ENCODE assay signal across 13 cellular contexts in the genomic region with DNA sequence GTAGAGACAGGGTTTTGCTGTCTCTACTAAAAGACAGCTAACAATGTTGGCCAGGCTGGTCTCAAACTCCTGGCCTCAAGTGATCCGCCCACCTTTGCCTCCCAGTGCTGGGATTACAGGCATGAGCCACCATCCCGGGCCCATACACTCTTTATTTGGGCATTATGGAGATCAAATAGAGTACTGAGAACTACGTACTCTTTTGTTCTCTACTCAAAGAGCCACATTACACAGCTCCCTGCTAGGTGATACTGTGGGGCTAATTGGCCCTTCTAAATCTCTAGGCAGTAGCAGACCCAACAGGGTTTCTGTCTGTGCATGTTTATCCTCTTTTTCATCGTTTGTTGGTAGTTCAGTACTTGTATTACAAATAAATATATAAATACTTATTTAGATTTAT. TPM values are rescaled to one million over a fixed set of nuclear protein-coding genes. Genes with fewer than 3 reads are reported as not detected.
A peak's percentile ranks its signal among the peaks of the same experiment; 100 is the strongest.
DNase-seq lines count a peak whose midpoint lies in the region; ATAC-seq, FAIRE-seq and TF ChIP-seq lines count a peak whose summit lies in the region.
"Had no signal": no experiment of that assay in that cellular context is flagged by ENCODE, and none has a peak within 500 bp of the region (broad histone marks: within the 10 kb centered on the region; RNA-seq: fewer than 3 reads in every experiment).

No MANE protein-coding gene starts in this region.

- H2BK5ac ChIP-seq in H1 (ENCODE audit: low read depth, low read length) = no peak overlapping the region; the same call in 1 of the 2 replicates

- H3K4me1 ChIP-seq in H1 (replicated peaks in 1 of 4; ENCODE audit: control insufficient read depth in 3 of 4, insufficient read depth in 4 of 4, low read length in 3 of 4) (peaks cover 0 to 7% (median 2%) of the 10 kb centered on the region in 4 experiments; a peak in 3 of 7 replicates), thyroid gland (no peaks in the 10 kb centered on the region)

- no peak overlapping the region for H4K91ac ChIP-seq in H1 (replicated peaks; ENCODE audit: insufficient read length, low read length)

- no peak for TF ChIP-seq RAD21 in H1 (IDR thresholded peaks at IDR 0.05 in 1 of 2, conservative IDR thresholded peaks at IDR 0.05 in 1 of 2; ENCODE audit: low read depth in 2 of 2, low read length in 2 of 2)

- no peak for TF ChIP-seq POLR2A in H1 (IDR thresholded peaks at IDR 0.05; ENCODE audit: control extremely low read depth in 1 of 2, low read depth in 2 of 2, low read length in 2 of 2)
- TF ChIP-seq POLR2A in thyroid gland (IDR thresholded peaks at IDR 0.05) = no peak

- no peak overlapping the region for H3K4ac ChIP-seq in H1 (replicated peaks; ENCODE audit: insufficient read length, low read depth, low read length)

- H3K9me3 ChIP-seq in H1 (ENCODE audit: insufficient read depth in 2 of 2, low read depth in 1 of 2, low read length in 1 of 2) (no peaks in the 10 kb centered on the region), thyroid gland (no peaks in the 10 kb centered on the region)

- WGBS in H1 (ENCODE audit: extremely low coverage in 1 of 2, insufficient coverage in 1 of 2, insufficient read length in 1 of 2, insufficient replicate concordance in 2 of 2, low coverage in 1 of 2, low lambda C conversion rate in 2 of 2, missing lambda C conversion rate in 1 of 2), 2 experiments = 84% methylated on average over 4 of the region's 4 CpGs; no CpG with 5 or more reads in 1 of the 2 experiments
- WGBS in thyroid gland, 2 donors = 87 to 92% methylated on average over 4 of the region's 4 CpGs

- H3K56ac ChIP-seq in H1 (replicated peaks; ENCODE audit: insufficient read length, low read depth, low read length) = no peak overlapping the region

- H3K9ac ChIP-seq in H1 (replicated peaks in 1 of 4; ENCODE audit: extremely low read depth in 1 of 4, low read depth in 3 of 4, low read length in 3 of 4) = no peak overlapping the region

- intact Hi-C loops in thyroid gland (cut with DNase I) = no loop called here

- DNase-seq in NCI-H2029 treated with DMSO at 0.1 percent for 48 hours (lab: John Stamatoyannopoulos, UW) = peak; percentile 39
- no peak for DNase-seq in NCI-H2029 (lab: John Stamatoyannopoulos, UW)
- peak; percentile 4 for DNase-seq in COLO668 (lab: John Stamatoyannopoulos, UW; ENCODE audit: unreplicated experiment)
- DNase-seq in NCI-H345 (lab: John Stamatoyannopoulos, UW) = peak; percentile 45
- DNase-seq in H1 (ENCODE audit: low read depth in 1 of 2, low spot score in 2 of 2) = no peak
- no peak for DNase-seq in activated CD4-positive, alpha-beta T cell treated with anti-CD3 and anti-CD28 coated beads for 1 hour
- no peak for DNase-seq in thyroid gland
- DNase-seq: CD8-positive, alpha-beta T cell; H7 had no signal

- no peak overlapping the region for H3K4me2 ChIP-seq in H1 (ENCODE audit: insufficient read depth in 1 of 2, low read depth in 2 of 2, low read length in 2 of 2)

- H3K23me2 ChIP-seq in H1 (ENCODE audit: low read depth, low read length) = no peaks in the 10 kb centered on the region; the same call in 1 of the 2 replicates

- no peak overlapping the region for H3K18ac ChIP-seq in H1 (ENCODE audit: extremely low read depth, low read length)

- CTCF ChIA-PET in H1 (lab: Charles Lee; ENCODE audit: partially characterized antibody) = interaction anchor here (0.7 to 2.0 kb wide), 5 partner anchors 9 to 66 kb away, joined by 3 to 6 read pairs (median 3); no protein-coding TSS in a partner anchor

- no peak overlapping the region for H4K5ac ChIP-seq in H1 (ENCODE audit: insufficient read length, low read depth, low read length)

- H3K4me3 ChIP-seq in H1 (ENCODE audit: extremely low read depth in 1 of 4, insufficient read depth in 2 of 4, low read depth in 3 of 4, low read length in 4 of 4) = no peak overlapping the region
- no peak overlapping the region for H3K4me3 ChIP-seq in thyroid gland (replicated peaks in 1 of 3)

- no peak for FAIRE-seq in H1 (lab: Jason Lieb, UNC)

- 0 out of 8 replicates have a peak, but pooled peaks cover 0 to 4% (median 0%) of the 10 kb centered on the region in 4 experiments for H3K36me3 ChIP-seq in H1 (ENCODE audit: control insufficient read depth in 2 of 4, insufficient read depth in 4 of 4, low read length in 3 of 4)
- H3K36me3 ChIP-seq in thyroid gland = no peaks in the 10 kb centered on the region

- H2BK20ac ChIP-seq in H1 (ENCODE audit: low read length) = no peak overlapping the region

- no peak overlapping the region for H2BK120ac ChIP-seq in H1 (replicated peaks; ENCODE audit: low read depth, low read length)

- ATAC-seq in GM21515 (IDR thresholded peaks at IDR 0.05; ENCODE audit: unreplicated experiment) = no peak
- ATAC-seq: CD8-positive, alpha-beta T cell had no signal

- H2BK15ac ChIP-seq in H1 (ENCODE audit: low read length) = no peak overlapping the region

- no peak for TF ChIP-seq CTCF in H1 (IDR thresholded peaks at IDR 0.05; ENCODE audit: control extremely low read depth in 1 of 3, insufficient read depth in 1 of 3, low read depth in 1 of 3, low read length in 3 of 3)
- no peak for TF ChIP-seq CTCF in thyroid gland (IDR thresholded peaks at IDR 0.05)

- H2AFZ ChIP-seq in H1 (ENCODE audit: low read length) = no peak overlapping the region

- peaks cover 3% of the 10 kb centered on the region in 2 experiments for H4K20me1 ChIP-seq in H1 (replicated peaks in 1 of 2; ENCODE audit: control insufficient read depth in 1 of 2, insufficient read depth in 2 of 2, low read length in 2 of 2)

- H3K79me2 ChIP-seq in H1 (ENCODE audit: control insufficient read depth in 1 of 2, insufficient read depth in 2 of 2, low read length in 2 of 2) = no peaks in the 10 kb centered on the region

- H3K27ac ChIP-seq in H1 (ENCODE audit: low read depth, low read length) (no peak overlapping the region), thyroid gland (no peak overlapping the region)
- H3K27ac ChIP-seq: 22Rv1 had no signal

- H4K8ac ChIP-seq in H1 (ENCODE audit: extremely low read depth, insufficient read depth, low read length) = no peak overlapping the region

- H3K79me1 ChIP-seq in H1 (ENCODE audit: low read depth, low read length) = peaks cover 6% of the 10 kb centered on the region

- POLR2A ChIA-PET in H1 (lab: Charles Lee; ENCODE audit: partially characterized antibody) = interaction anchor here (1.2 to 5.8 kb wide), 2 partner anchors 12 to 16 kb away, joined by 3 to 24 read pairs; a partner anchor contains a TSS

- no peak for TF ChIP-seq EP300 in H1 (IDR thresholded peaks at IDR 0.05; ENCODE audit: borderline replicate concordance in 1 of 2, low read depth in 2 of 2, low read length in 2 of 2)

- H3K14ac ChIP-seq in H1 (ENCODE audit: insufficient read length) = no peak overlapping the region

- H2AK5ac ChIP-seq in H1 (ENCODE audit: low read depth, low read length) = no peak overlapping the region

- no peak overlapping the region for H2BK12ac ChIP-seq in H1 (ENCODE audit: low read depth, low read length)

- no peak overlapping the region for H3K23ac ChIP-seq in H1 (ENCODE audit: insufficient read length)

- H3K27me3 ChIP-seq in H1 (replicated peaks in 1 of 4; ENCODE audit: control insufficient read depth in 3 of 4, extremely low read depth in 1 of 4, insufficient read depth in 3 of 4, low read length in 3 of 4) = no peaks in the 10 kb centered on the region
- no peaks in the 10 kb centered on the region for H3K27me3 ChIP-seq in thyroid gland

TF ChIP-seq in H1, 55 proteins besides CTCF, POLR2A, EP300 and RAD21:
- TF ChIP-seq, protein P1, sequence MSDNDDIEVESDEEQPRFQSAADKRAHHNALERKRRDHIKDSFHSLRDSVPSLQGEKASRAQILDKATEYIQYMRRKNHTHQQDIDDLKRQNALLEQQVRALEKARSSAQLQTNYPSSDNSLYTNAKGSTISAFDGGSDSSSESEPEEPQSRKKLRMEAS (IDR thresholded peaks at IDR 0.05) = no peak
- TF ChIP-seq EGR1 (IDR thresholded peaks at IDR 0.05; ENCODE audit: borderline replicate concordance, low read depth, low read length) = peak; percentile 25; the same call in 1 of the 2 replicates

RNA-seq across cellular contexts. Expression of a gene that starts 16.1 kb away (rescaled TPM):
- total RNA-seq in H1 (2021; fragmentation: NEBNext Ultra II Directional; extraction: Animal tissue kit (Norgen Biotek cat#: 25700)) = 1.2 and 2.4 TPM in 2 replicates
- 5.0 and 7.5 TPM in 2 replicates for polyA plus RNA-seq in H1 (2011; rRNA removed)
- 5.8 TPM for polyA plus RNA-seq in H1 (2011; cell fraction: cytosol; rRNA removed)
- polyA plus RNA-seq in H1 (2011; cell fraction: nucleus; rRNA removed) = 16.3 TPM
- 2.2 to 3.4 TPM (median 2.7 TPM) in 4 replicates for polyA plus RNA-seq in H1 (2012, experiment 1 of 2)
- 3.0 TPM for polyA plus RNA-seq in H1 (2012, experiment 2 of 2)
- 1.6 TPM for polyA plus RNA-seq in H1 (2013, experiment 1 of 2)
- polyA plus RNA-seq in H1 (2013, experiment 2 of 2) = 1.8 TPM
- 7.8 and 10.5 TPM in 2 replicates for polyA minus RNA-seq in H1 (2011; rRNA and poly(A)+ RNA removed)
- polyA minus RNA-seq in H1 (2011; cell fraction: cytosol; rRNA and poly(A)+ RNA removed) = 2.3 TPM
- 7.8 TPM for polyA minus RNA-seq in H1 (2011; cell fraction: nucleus; rRNA and poly(A)+ RNA removed)
- 10 to 100 TPM in 2 of 4 donors, 1 to 10 TPM in 2; 1.7 to 24.4 (median 16.1) TPM for total RNA-seq in thyroid gland
- total RNA-seq: A673; CD8-positive, alpha-beta T cell had no signal
- polyA plus RNA-seq: CD14-positive monocyte had no signal

RNA-seq across cellular contexts. Expression of a gene that starts 52.1 kb away (rescaled TPM):
- total RNA-seq in H1 (2021; fragmentation: NEBNext Ultra II Directional; extraction: Animal tissue kit (Norgen Biotek cat#: 25700)) = 28.9 and 33.6 TPM in 2 replicates
- 5.9 and 10.9 TPM in 2 replicates for polyA plus RNA-seq in H1 (2011; rRNA removed)
- 19.3 TPM for polyA plus RNA-seq in H1 (2011; cell fraction: cytosol; rRNA removed)
- polyA plus RNA-seq in H1 (2011; cell fraction: nucleus; rRNA removed) = 6.2 TPM
- 22.1 to 33.2 TPM (median 24.8 TPM) in 4 replicates for polyA plus RNA-seq in H1 (2012, experiment 1 of 2)
- polyA plus RNA-seq in H1 (2012, experiment 2 of 2) = 4.6 TPM
- polyA plus RNA-seq in H1 (2013, experiment 1 of 2) = 35.9 TPM
- polyA plus RNA-seq in H1 (2013, experiment 2 of 2) = 33.8 TPM
- 8.2 and 8.4 TPM in 2 replicates for polyA minus RNA-seq in H1 (2011; rRNA and poly(A)+ RNA removed)
- polyA minus RNA-seq in H1 (2011; cell fraction: cytosol; rRNA and poly(A)+ RNA removed) = 9.7 TPM
- polyA minus RNA-seq in H1 (2011; cell fraction: nucleus; rRNA and poly(A)+ RNA removed) = 17.0 TPM
- 10 to 100 TPM; 15.0 to 38.2 (median 19.7) TPM for total RNA-seq in thyroid gland

Comparison
In these comparisons a context has a peak if more than half of its experiments do, and no peak if none do; other contexts are left out.
1. DNase-seq: peak in NCI-H2029 treated with DMSO at 0.1 percent for 48 hours (single experiment), COLO668 (single experiment) and NCI-H345 (single experiment); none in NCI-H2029 (single experiment), H1 (0 of 2), activated CD4-positive, alpha-beta T cell treated with anti-CD3 and anti-CD28 coated beads for 1 hour (single experiment) and thyroid gland (0 of 2).